Comparison of ENCODE assay signal across 35 cellular contexts in genomic region chr3:76669305-76669704, GRCh38.
"Had no signal": no experiment of that assay in that cellular context is flagged by ENCODE, and none has a peak within 500 bp of the region (broad histone marks: within the 10 kb centered on the region; RNA-seq: fewer than 3 reads in every experiment).

No MANE protein-coding gene starts in this region.

- DNase-seq: activated CD4-positive, alpha-beta memory T cell treated with anti-CD3 and anti-CD28 coated beads, Interleukin-2, amount 10 ng/mL, durations not matched to agents 7 days and 5 days; activated CD4-positive, alpha-beta T cell treated with anti-CD3 and anti-CD28 coated beads for 1 hour; activated CD4-positive, alpha-beta T cell treated with anti-CD3 and anti-CD28 coated beads for 48 hours; activated CD4-positive, CD25-positive, alpha-beta regulatory T cell; activated CD8-positive, alpha-beta memory T cell treated with anti-CD3 and anti-CD28 coated beads for 24 hours; activated CD8-positive, alpha-beta memory T cell treated with anti-CD3 and anti-CD28 coated beads, Interleukin-2, amount 10 ng/mL, durations not matched to agents 7 days and 5 days; activated CD8-positive, alpha-beta memory T cell treated with anti-CD3 and anti-CD28 coated beads, Interleukin-2, amount 50 U/mL, for 48 hours; activated effector memory CD4-positive, alpha-beta T cell treated with anti-CD3 and anti-CD28 coated beads, Interleukin-2, amount 50 U/mL, for 16 hours; activated naive CD4-positive, alpha-beta T cell; activated naive CD4-positive, alpha-beta T cell treated with anti-CD3 and anti-CD28 coated beads, Interleukin-2, amount 50 U/mL, for 16 hours; activated naive CD8-positive, alpha-beta T cell treated with anti-CD3 and anti-CD28 coated beads for 36 hours; activated T-cell treated with anti-CD3 and anti-CD28 coated beads, Interleukin-2, amount 50 U/mL, for 48 hours; amniotic stem cell; aorta; brain microvascular endothelial cell; central memory CD4-positive, alpha-beta T cell; IMR-90; NCI-H1048; NCI-H1105 treated with DMSO at 0.1 percent for 48 hours; NCI-H1436 treated with DMSO at 0.1 percent for 48 hours; NCI-H1930; NCI-H2081 treated with DMSO at 0.1 percent for 48 hours; NCI-H345; NCI-H510A; NCI-H526; NCI-H748 treated with DMSO at 0.1 percent for 48 hours; OCI-M1; SHP77; SJCRH30; T1000; WERI-Rb-1 had no signal

- H3K4me1 ChIP-seq: SJCRH30 had no signal

- H3K4me3 ChIP-seq: K562, SJCRH30, SK-N-MC had no signal

- H3K36me3 ChIP-seq: brain microvascular endothelial cell, SJCRH30, WERI-Rb-1 had no signal

- H3K9me3 ChIP-seq: SJCRH30 had no signal

- H3K27ac ChIP-seq: brain microvascular endothelial cell, SJCRH30, SK-N-MC, WERI-Rb-1 had no signal

- H3K27me3 ChIP-seq: brain microvascular endothelial cell, SJCRH30 had no signal

- ATAC-seq: activated CD8-positive, alpha-beta memory T cell treated with anti-CD3 and anti-CD28 coated beads, Interleukin-2, amount 10 ng/mL, durations not matched to agents 7 days and 5 days; activated T-helper 17 cell treated with anti-CD3 and anti-CD28 coated beads, Interleukin-2, amount 50 U/mL, for 72 hours; K562; Panc1 had no signal
